ENCODE assay signal across 8 cellular contexts in genomic region chr1:38559180-38559874, GRCh38.
DNase-seq lines count a peak whose midpoint lies in the region; ATAC-seq and TF ChIP-seq lines count a peak whose summit lies in the region.

No MANE protein-coding gene starts in this region.

- peak overlapping the region; percentile 62 for H3K4me2 ChIP-seq in hepatocyte

- H4K20me1 ChIP-seq in hepatocyte (ENCODE audit: insufficient read depth, poor library complexity, severe bottlenecking), result no peaks in the 10 kb centered on the region

- peaks cover 8% of the 10 kb centered on the region for H3K4me1 ChIP-seq in hepatocyte (ENCODE audit: insufficient read depth)

- no peak overlapping the region for H3K4me3 ChIP-seq in hepatocyte

- TF ChIP-seq CTCF in hepatocyte (IDR thresholded peaks at IDR 0.05; ENCODE audit: poor library complexity), result no peak

- no peaks in the 10 kb centered on the region for H3K9me3 ChIP-seq in hepatocyte (ENCODE audit: low read depth)

- H2AFZ ChIP-seq in hepatocyte, result no peak overlapping the region

- no peaks in the 10 kb centered on the region for H3K79me2 ChIP-seq in hepatocyte

- no peaks in the 10 kb centered on the region for H3K9me2 ChIP-seq in hepatocyte (replicated peaks; ENCODE audit: insufficient read depth)

- no peaks in the 10 kb centered on the region for H3K36me3 ChIP-seq in hepatocyte (replicated peaks; ENCODE audit: insufficient read depth, low read depth)

- H3K27ac ChIP-seq in hepatocyte, result no peak overlapping the region

- peak; percentile 76 for ATAC-seq in GM19395 (IDR thresholded peaks at IDR 0.05; ENCODE audit: unreplicated experiment)
- ATAC-seq in HG03571 (IDR thresholded peaks at IDR 0.05; ENCODE audit: unreplicated experiment), result peak; percentile 65

- H3K27me3 ChIP-seq in hepatocyte, result peaks cover 50% of the 10 kb centered on the region

- DNase-seq in activated CD8-positive, alpha-beta memory T cell treated with anti-CD3 and anti-CD28 coated beads, Interleukin-2, amount 50 U/mL, for 24 hours (ENCODE audit: extremely low read depth), result peak; percentile 44
- DNase-seq in hepatocyte (ENCODE audit: low spot score) (peak; percentile 20), occipital lobe (lab: John Stamatoyannopoulos, UW) (no peak), retina (no peak), pons (ENCODE audit: low spot score) (no peak)
- peak; percentile 43 for DNase-seq in stimulated activated CD8-positive, alpha-beta memory T cell treated with anti-CD3 and anti-CD28 coated beads, Interleukin-12 subunit alpha, Interleukin-12 subunit beta, amount 100 ng/mL, for 24 hours (ENCODE audit: extremely low read depth)

- 47% methylated on average over 35 of the region's 39 CpGs for WGBS in hepatocyte (ENCODE audit: low lambda C conversion rate, missing lambda C conversion rate)

Comparison
In these comparisons a context has a peak if more than half of its experiments do, and no peak if none do; other contexts are left out.
1. DNase-seq: peak in activated CD8-positive, alpha-beta memory T cell treated with anti-CD3 and anti-CD28 coated beads, Interleukin-2, amount 50 U/mL, for 24 hours (single experiment), hepatocyte (single experiment) and stimulated activated CD8-positive, alpha-beta memory T cell treated with anti-CD3 and anti-CD28 coated beads, Interleukin-12 subunit alpha, Interleukin-12 subunit beta, amount 100 ng/mL, for 24 hours (single experiment); none in occipital lobe (single experiment), retina (single experiment) and pons (single experiment).